19 cellular contexts compared by ENCODE assay signal in the genomic region with DNA sequence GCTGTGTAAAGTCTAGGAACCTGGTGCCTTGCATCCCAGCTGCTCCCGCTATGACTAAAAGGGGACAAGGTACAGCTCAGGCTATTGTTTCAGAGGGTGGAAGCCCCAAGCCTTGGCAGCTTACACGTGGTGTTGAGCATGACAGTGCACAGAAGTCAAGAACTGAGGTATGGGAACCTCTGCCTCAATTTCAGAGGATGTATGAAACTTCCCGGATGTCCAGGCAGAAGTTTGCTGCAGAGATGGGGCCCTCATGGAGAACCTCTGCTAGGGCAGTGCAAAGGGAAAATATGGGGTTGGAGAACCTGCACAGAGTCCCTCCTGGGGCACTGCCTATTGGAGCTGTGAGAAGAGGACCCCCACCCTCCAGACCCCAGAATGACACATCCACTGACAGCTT.
"Had no signal": no experiment of that assay in that cellular context is flagged by ENCODE, and none has a peak within 500 bp of the region (broad histone marks: within the 10 kb centered on the region; RNA-seq: fewer than 3 reads in every experiment).

No MANE protein-coding gene starts in this region.

- FAIRE-seq: endometrium, islet of Langerhans had no signal

- H3K27me3 ChIP-seq: esophagus muscularis mucosa, gastrocnemius medialis, heart right ventricle, sigmoid colon, stomach had no signal

- H3K4me1 Mint-ChIP-seq: mesothelial cell of epicardium, neural crest cell had no signal

- H3K27ac Mint-ChIP-seq: mesothelial cell of epicardium, natural killer cell had no signal

- H3K4me1 ChIP-seq: esophagus muscularis mucosa, gastrocnemius medialis, heart right ventricle, sigmoid colon, stomach had no signal

- ATAC-seq: gastrocnemius medialis, heart right ventricle, left lobe of liver, natural killer cell had no signal

- H3K27ac ChIP-seq: esophagus muscularis mucosa, gastrocnemius medialis, heart right ventricle, sigmoid colon, skin epidermis, stomach had no signal

- DNase-seq: effector memory CD4-positive, alpha-beta T cell; gastrocnemius medialis; heart right ventricle; hypothalamus; kidney glomerular epithelial cell; natural killer cell; sigmoid colon; stimulated activated CD4-positive, alpha-beta T cell treated with anti-CD3 and anti-CD28 coated beads, Interleukin-2, amount 100 ng/mL, for 24 hours; stimulated activated naive CD4-positive, alpha-beta T cell; stomach; substantia nigra; trophoblast cell had no signal

- H3K4me3 Mint-ChIP-seq: mesothelial cell of epicardium, natural killer cell, neural crest cell had no signal

- H3K4me3 ChIP-seq: esophagus muscularis mucosa, gastrocnemius medialis, heart right ventricle, sigmoid colon, skin epidermis, stomach had no signal

- H3K9me3 ChIP-seq: gastrocnemius medialis had no signal
